ENCODE assay signal across 15 cellular contexts in the genomic region with DNA sequence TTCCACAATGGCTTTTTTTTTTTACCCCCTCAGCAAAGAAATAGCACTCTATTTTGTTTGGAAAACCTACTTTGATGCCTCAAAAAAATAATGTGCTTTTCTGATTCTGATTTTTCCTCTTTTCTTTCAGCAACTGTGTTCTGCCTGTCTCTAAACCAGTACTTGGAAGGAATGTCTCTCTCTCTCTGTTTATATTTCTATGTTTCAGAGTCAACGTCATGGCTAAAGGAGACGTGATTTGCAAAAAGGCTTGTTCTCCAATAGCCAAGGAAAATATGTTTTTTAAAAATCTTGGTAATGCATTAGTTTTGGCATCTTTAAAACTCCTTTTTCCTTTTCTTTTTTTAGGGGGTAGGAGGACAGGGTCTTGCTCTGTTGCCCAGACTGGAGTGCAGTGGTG. TPM values are rescaled to one million over a fixed set of nuclear protein-coding genes. Genes with fewer than 3 reads are reported as not detected.
A peak's percentile ranks its signal among the peaks of the same experiment; 100 is the strongest.
DNase-seq lines count a peak whose midpoint lies in the region; ATAC-seq and TF ChIP-seq lines count a peak whose summit lies in the region.
"Had no signal": no experiment of that assay in that cellular context is flagged by ENCODE, and none has a peak within 500 bp of the region (broad histone marks: within the 10 kb centered on the region; RNA-seq: fewer than 3 reads in every experiment).

No MANE protein-coding gene starts in this region.

- H3K27ac ChIP-seq in SJSA1 (peak overlapping the region; percentile 85), neuronal stem cell (replicated peaks; ENCODE audit: low read length) (no peak overlapping the region)
- H3K27ac ChIP-seq: Peyer's patch had no signal

- no peaks in the 10 kb centered on the region for H3K4me1 Mint-ChIP-seq in endothelial cell (ENCODE audit: unreplicated experiment)
- H3K4me1 Mint-ChIP-seq: CD8-positive, alpha-beta memory T cell had no signal

- no peak overlapping the region for H3K23ac ChIP-seq in neuronal stem cell (ENCODE audit: low read depth, low read length, poor library complexity)

- H3K79me1 ChIP-seq in neuronal stem cell (ENCODE audit: low read depth, low read length): no peaks in the 10 kb centered on the region

- no peak overlapping the region for H4K91ac ChIP-seq in neuronal stem cell (ENCODE audit: low read depth, low read length, poor library complexity)

- no peak overlapping the region for H3K14ac ChIP-seq in neuronal stem cell (ENCODE audit: low read length)

- no peak overlapping the region for H3K4me3 ChIP-seq in SJSA1
- no peak overlapping the region for H3K4me3 ChIP-seq in fibroblast of mammary gland (ENCODE audit: control insufficient read depth, low read depth, low read length)
- H3K4me3 ChIP-seq in neuronal stem cell (ENCODE audit: low read length in 2 of 2): no peak overlapping the region
- H3K4me3 ChIP-seq: Peyer's patch had no signal

- H3K4me2 ChIP-seq in neuronal stem cell (ENCODE audit: insufficient read depth, low read length, poor library complexity, severe bottlenecking): no peak overlapping the region

- WGBS in neuronal stem cell (ENCODE audit: extremely low coverage in 2 of 2, insufficient read length in 2 of 2, insufficient replicate concordance in 1 of 2), 2 donors: no CpG with 5 or more reads among the region's 2 CpGs

- no peak overlapping the region for H3K4me3 Mint-ChIP-seq in endothelial cell (ENCODE audit: unreplicated experiment)
- H3K4me3 Mint-ChIP-seq: CD8-positive, alpha-beta memory T cell; HFFc6 had no signal

- no peak overlapping the region for H2BK12ac ChIP-seq in neuronal stem cell (ENCODE audit: low read length)

- no peak overlapping the region for H2BK5ac ChIP-seq in neuronal stem cell (ENCODE audit: low read length)

- DNase-seq in SJSA1 (ENCODE audit: low read depth in 1 of 2, low spot score in 2 of 2) (peak in 1 of 2 experiments; percentile 0), fibroblast of mammary gland (ENCODE audit: low read depth) (peak; percentile 5), neuronal stem cell (ENCODE audit: low spot score) (no peak), epidermal melanocyte (ENCODE audit: insufficient read length, low spot score) (no peak), NCI-H2081 treated with DMSO at 0.1 percent for 48 hours (lab: John Stamatoyannopoulos, UW) (no peak), endothelial cell (ENCODE audit: low spot score) (no peak)
- DNase-seq: CD8-positive, alpha-beta memory T cell; GF-D8; HFFc6; KG1; NCI-H1092; NCI-H446; Peyer's patch; Right ventricle myocardium superior had no signal

- H3K18ac ChIP-seq in neuronal stem cell (ENCODE audit: low read length): no peak overlapping the region

- no peaks in the 10 kb centered on the region for H3K36me3 Mint-ChIP-seq in endothelial cell (ENCODE audit: low read depth, unreplicated experiment)
- H3K36me3 Mint-ChIP-seq: CD8-positive, alpha-beta memory T cell had no signal

- no peak for ATAC-seq in SK-N-SH treated with all-trans-retinoic acid at 6 μM for 48 hours

- H3K27me3 ChIP-seq in SJSA1 (replicated peaks) (no peaks in the 10 kb centered on the region), neuronal stem cell (ENCODE audit: control insufficient read depth in 3 of 3, insufficient read depth in 3 of 3, low read depth in 1 of 3, low read length in 3 of 3) (no peaks in the 10 kb centered on the region)
- H3K27me3 ChIP-seq: Peyer's patch had no signal

- no peak overlapping the region for H3K4ac ChIP-seq in neuronal stem cell (ENCODE audit: low read length)

- H2AK5ac ChIP-seq in neuronal stem cell (ENCODE audit: low read depth, low read length): no peak overlapping the region

- H4K8ac ChIP-seq in neuronal stem cell (ENCODE audit: low read depth, low read length): no peak overlapping the region

- H3K9me3 ChIP-seq in SJSA1 (replicated peaks) (peaks cover 6% of the 10 kb centered on the region; the same call in 1 of the 2 replicates), neuronal stem cell (replicated peaks in 1 of 2; ENCODE audit: control insufficient read depth in 2 of 2, insufficient read depth in 1 of 2, low read depth in 1 of 2, low read length in 2 of 2) (peaks cover 0 to 7% of the 10 kb centered on the region in 2 donors)
- H3K9me3 ChIP-seq: Peyer's patch had no signal

- H2BK15ac ChIP-seq in neuronal stem cell (ENCODE audit: low read length): no peak overlapping the region

- H3K4me1 ChIP-seq in SJSA1 (replicated peaks) (peaks cover 29% of the 10 kb centered on the region), neuronal stem cell (ENCODE audit: control insufficient read depth in 2 of 2, insufficient read depth in 1 of 2, low read depth in 1 of 2, low read length in 2 of 2) (peaks cover 8 to 19% of the 10 kb centered on the region in 2 donors)
- H3K4me1 ChIP-seq: Peyer's patch had no signal

- H3K36me3 ChIP-seq in SJSA1: no peaks in the 10 kb centered on the region
- no peaks in the 10 kb centered on the region for H3K36me3 ChIP-seq in neuronal stem cell (replicated peaks in 1 of 2; ENCODE audit: control insufficient read depth in 2 of 2, insufficient read depth in 2 of 2, low read length in 2 of 2)
- H3K36me3 ChIP-seq: Peyer's patch had no signal

- TF ChIP-seq CTCF in fibroblast of mammary gland (conservative IDR thresholded peaks at IDR 0.05; ENCODE audit: control insufficient read depth, insufficient read depth, low read depth, low read length) (no peak), endothelial cell (IDR thresholded peaks at IDR 0.05; ENCODE audit: unreplicated experiment) (no peak)

- H3K9ac ChIP-seq in neuronal stem cell (ENCODE audit: low read depth, low read length, poor library complexity): no peak overlapping the region

- H2BK120ac ChIP-seq in neuronal stem cell (ENCODE audit: low read depth, low read length): no peak overlapping the region

- no peak overlapping the region for H3K27ac Mint-ChIP-seq in endothelial cell (ENCODE audit: unreplicated experiment)
- H3K27ac Mint-ChIP-seq: CD8-positive, alpha-beta memory T cell; HFFc6 had no signal

- no peaks in the 10 kb centered on the region for H3K27me3 Mint-ChIP-seq in endothelial cell (ENCODE audit: unreplicated experiment)

- no peaks in the 10 kb centered on the region for H3K9me3 Mint-ChIP-seq in endothelial cell (ENCODE audit: unreplicated experiment)

- peak overlapping the region; percentile 43 for H2AFZ ChIP-seq in neuronal stem cell (ENCODE audit: low read length)

TF ChIP-seq in SK-N-SH treated with all-trans-retinoic acid at 6 μM for 48 hours, 23 proteins besides CTCF, POLR2A, EP300 and RAD21:
- TF ChIP-seq PPARA (CRISPR knock-in tag; IDR thresholded peaks at IDR 0.05; ENCODE audit: borderline replicate concordance) (no peak), GLIS3 (CRISPR knock-in tag; IDR thresholded peaks at IDR 0.05) (no peak), OSR1 (CRISPR knock-in tag; IDR thresholded peaks at IDR 0.05) (no peak), SNAI2 (CRISPR knock-in tag; IDR thresholded peaks at IDR 0.05) (no peak), ZFP3 (CRISPR knock-in tag; IDR thresholded peaks at IDR 0.05) (no peak), ISL1 (CRISPR knock-in tag; IDR thresholded peaks at IDR 0.05) (no peak), ZNF565 (CRISPR knock-in tag; conservative IDR thresholded peaks at IDR 0.05; ENCODE audit: low read depth) (no peak), ZC3H10 (CRISPR knock-in tag; IDR thresholded peaks at IDR 0.05) (no peak)
- TF ChIP-seq, protein P1, sequence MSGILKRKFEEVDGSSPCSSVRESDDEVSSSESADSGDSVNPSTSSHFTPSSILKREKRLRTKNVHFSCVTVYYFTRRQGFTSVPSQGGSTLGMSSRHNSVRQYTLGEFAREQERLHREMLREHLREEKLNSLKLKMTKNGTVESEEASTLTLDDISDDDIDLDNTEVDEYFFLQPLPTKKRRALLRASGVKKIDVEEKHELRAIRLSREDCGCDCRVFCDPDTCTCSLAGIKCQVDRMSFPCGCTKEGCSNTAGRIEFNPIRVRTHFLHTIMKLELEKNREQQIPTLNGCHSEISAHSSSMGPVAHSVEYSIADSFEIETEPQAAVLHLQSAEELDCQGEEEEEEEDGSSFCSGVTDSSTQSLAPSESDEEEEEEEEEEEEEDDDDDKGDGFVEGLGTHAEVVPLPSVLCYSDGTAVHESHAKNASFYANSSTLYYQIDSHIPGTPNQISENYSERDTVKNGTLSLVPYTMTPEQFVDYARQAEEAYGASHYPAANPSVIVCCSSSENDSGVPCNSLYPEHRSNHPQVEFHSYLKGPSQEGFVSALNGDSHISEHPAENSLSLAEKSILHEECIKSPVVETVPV (CRISPR knock-in tag; IDR thresholded peaks at IDR 0.05): no peak

RNA-seq across cellular contexts. Expression of a gene that starts 56.0 kb away (rescaled TPM):
- 8.7 and 33.8 TPM in 2 replicates for total RNA-seq in SJSA1 (2014; rRNA removed; shearing (Covaris generic))
- polyA plus RNA-seq in neuronal stem cell (2013, experiment 1 of 2): 3.0 TPM
- polyA plus RNA-seq in neuronal stem cell (2013, experiment 2 of 2): 2.9 TPM
- total RNA-seq in endothelial cell (ENCODE audit: unreplicated experiment): 4.3 TPM
- total RNA-seq: HFFc6 had no signal
- polyA plus RNA-seq: CD8-positive, alpha-beta memory T cell had no signal
